In genomic region chr17:82051776-82052637, GRCh38 we compare ENCODE assay signal across 8 cellular contexts. TPM values are rescaled to one million over a fixed set of nuclear protein-coding genes. Genes with fewer than 3 reads are reported as not detected.
A peak's percentile ranks its signal among the peaks of the same experiment; 100 is the strongest.
DNase-seq lines count a peak whose midpoint lies in the region; ATAC-seq and TF ChIP-seq lines count a peak whose summit lies in the region.

Gene GPS1, plus strand, starts transcription at chr17:82051898. Its CDS starts 34 bp downstream, at chr17:82051932.
Gene RFNG, minus strand, starts transcription at chr17:82051811. Its CDS starts 45 bp downstream, at chr17:82051766.

- peaks cover 22% of the 10 kb centered on the region for H3K36me3 Mint-ChIP-seq in Caco-2 (ENCODE audit: insufficient read depth, unreplicated experiment)

- POLR2A ChIA-PET in Caco-2 (lab: Charles Lee) = interaction anchor here (0.6 to 1.7 kb wide), 3 partner anchors 14 to 30 kb away, joined by 5 to 16 read pairs (median 5); partner anchors contain the start of genes CENPX and DCXR

- no peak for TF ChIP-seq CTCF in Caco-2 (IDR thresholded peaks at IDR 0.05; ENCODE audit: insufficient read depth in 1 of 2, low read depth in 1 of 2, low read length in 1 of 2, severe bottlenecking in 1 of 2, unreplicated experiment in 1 of 2)
- no peak for TF ChIP-seq CTCF in kidney epithelial cell (IDR thresholded peaks at IDR 0.05; ENCODE audit: insufficient read depth, low read length, poor library complexity, severe bottlenecking)

- CTCF ChIA-PET in Caco-2 (lab: Charles Lee) = interaction anchor here (0.7 to 2.4 kb wide), 2 partner anchors 15 to 26 kb away, joined by 3 to 14 read pairs; partner anchors contain the start of gene DCXR

- peak within 1 kb of the TSS; percentile 46 for H3K27ac Mint-ChIP-seq in Caco-2 (ENCODE audit: unreplicated experiment)

- H3K36me3 ChIP-seq in Caco-2 (ENCODE audit: control insufficient read depth, insufficient read depth, low read length) (peaks cover 1% of the 10 kb centered on the region; the same call in 1 of the 2 replicates), kidney epithelial cell (ENCODE audit: control insufficient read depth, insufficient read depth, low read length) (peaks cover 3% of the 10 kb centered on the region)

- no peaks in the 10 kb centered on the region for H3K27me3 ChIP-seq in Caco-2 (replicated peaks; ENCODE audit: control insufficient read depth, insufficient read depth, low read length)
- H3K27me3 ChIP-seq in kidney epithelial cell (ENCODE audit: control insufficient read depth, insufficient read depth, low read length) = no peaks in the 10 kb centered on the region

- intact Hi-C loops in Caco-2 (cut with micrococcal nuclease; ENCODE audit: unreplicated experiment) = loop anchor here (1.0 kb wide), 1 partner anchor 15 kb away; the partner anchor contains the start of gene DCXR

- H3K9me3 ChIP-seq in Caco-2 = no peaks in the 10 kb centered on the region

- no peaks in the 10 kb centered on the region for H3K9me3 Mint-ChIP-seq in Caco-2 (ENCODE audit: unreplicated experiment)

- H3K4me3 ChIP-seq in Caco-2 (ENCODE audit: low read depth, low read length) (peak within 1 kb of the TSS; percentile 94), kidney epithelial cell (ENCODE audit: low read depth, low read length) (peak within 1 kb of the TSS; percentile 80)

- TSS peak; percentile 23 for BruUV-seq in Caco-2 (replicated peaks; lab: Mats Ljungman, UMichigan)

- peak within 1 kb of the TSS; percentile 80 for H3K4me3 Mint-ChIP-seq in Caco-2 (ENCODE audit: unreplicated experiment)

- DNase-seq in Caco-2 (peak; percentile 71 to 84), NCI-H1930 (lab: John Stamatoyannopoulos, UW) (peak; percentile 55 to 74), kidney epithelial cell (ENCODE audit: low read depth) (peak; percentile 25)
- peak; percentile 74 for DNase-seq in central memory CD4-positive, alpha-beta T cell
- DNase-seq in stimulated activated CD4-positive, alpha-beta T cell treated with anti-CD3 and anti-CD28 coated beads, Interleukin-15, amount 100 ng/mL, for 24 hours = peak; percentile 92

- H3K4me1 Mint-ChIP-seq in Caco-2 (ENCODE audit: low read depth, unreplicated experiment) = no peaks in the 10 kb centered on the region

- no peaks in the 10 kb centered on the region for H3K27me3 Mint-ChIP-seq in Caco-2 (ENCODE audit: insufficient read depth, unreplicated experiment)

- peaks cover 8% of the 10 kb centered on the region for H3K4me1 ChIP-seq in Caco-2

- peak; percentile 64 for ATAC-seq in GM21786 (IDR thresholded peaks at IDR 0.05; ENCODE audit: unreplicated experiment)
- ATAC-seq in activated CD4-positive, CD25-positive, alpha-beta regulatory T cell treated with anti-CD3 and anti-CD28 coated beads, Interleukin-2, amount 50 U/mL, for 24 hours = peak; percentile 91 to 93
- no peak for ATAC-seq in GM18873 (IDR thresholded peaks at IDR 0.05; ENCODE audit: low FRiP score, unreplicated experiment)

RNA-seq across cellular contexts. Expression of gene GPS1, which starts in this region (rescaled TPM):
- 185 and 195 TPM in 2 replicates for total RNA-seq in Caco-2 (2022)
- 150 and 163 TPM in 2 replicates for total RNA-seq in kidney epithelial cell

RNA-seq across cellular contexts. Expression of gene RFNG, which starts in this region (rescaled TPM):
- total RNA-seq in Caco-2 (2022) (33.0 and 35.5 TPM in 2 replicates), kidney epithelial cell (72.3 and 112 TPM in 2 replicates)

Comparison
In these comparisons a context has a peak if more than half of its experiments do, and no peak if none do; other contexts are left out.
1. DNase-seq: peak in every context shown above with its lines; median percentile 92 in stimulated activated CD4-positive, alpha-beta T cell treated with anti-CD3 and anti-CD28 coated beads, Interleukin-15, amount 100 ng/mL, for 24 hours; 78 in Caco-2; 74 in central memory CD4-positive, alpha-beta T cell; 64 in NCI-H1930; 25 in kidney epithelial cell.